ENCODE assay signal across 28 cellular contexts in genomic region chr17:72878975-72879660, GRCh38.
"Had no signal": no experiment of that assay in that cellular context is flagged by ENCODE, and none has a peak within 500 bp of the region (broad histone marks: within the 10 kb centered on the region; RNA-seq: fewer than 3 reads in every experiment).

No MANE protein-coding gene starts in this region.

- H3K27ac Mint-ChIP-seq: activated B cell treated with CpG ODN at 0.5 μM for 24 hours; activated CD4-positive, alpha-beta memory T cell treated with anti-CD3 and anti-CD28 coated beads for 36 hours; activated CD4-positive, alpha-beta T cell treated with anti-CD3 and anti-CD28 coated beads, Interleukin-2, amount 10 ng/mL, durations not matched to agents 7 days and 5 days; activated naive CD4-positive, alpha-beta T cell treated with anti-CD3 and anti-CD28 coated beads, Interleukin-2, amount 50 U/mL, for 72 hours; T-cell had no signal

- ATAC-seq: activated naive CD4-positive, alpha-beta T cell treated with anti-CD3 and anti-CD28 coated beads, Interleukin-2, amount 50 U/mL, for 72 hours; activated T-cell treated with anti-CD3 and anti-CD28 coated beads, Interleukin-2, amount 50 U/mL, for 4 hours; T-cell had no signal

- H3K27me3 ChIP-seq: Peyer's patch had no signal

- H3K4me3 Mint-ChIP-seq: activated B cell treated with CpG ODN at 0.5 μM for 24 hours; activated CD4-positive, alpha-beta memory T cell treated with anti-CD3 and anti-CD28 coated beads for 36 hours; activated CD4-positive, alpha-beta T cell treated with anti-CD3 and anti-CD28 coated beads, Interleukin-2, amount 10 ng/mL, durations not matched to agents 7 days and 5 days; activated T-cell treated with anti-CD3 and anti-CD28 coated beads, Interleukin-2, amount 50 U/mL, for 4 hours; T-cell had no signal

- DNase-seq: activated B cell treated with CpG ODN at 0.5 μM for 24 hours; activated CD4-positive, alpha-beta memory T cell treated with anti-CD3 and anti-CD28 coated beads for 36 hours; activated CD4-positive, alpha-beta T cell treated with anti-CD3 and anti-CD28 coated beads for 1 hour; activated CD4-positive, alpha-beta T cell treated with anti-CD3 and anti-CD28 coated beads, Interleukin-2, amount 10 ng/mL, durations not matched to agents 7 days and 5 days; activated CD8-positive, alpha-beta memory T cell treated with anti-CD3 and anti-CD28 coated beads for 24 hours; activated effector memory CD4-positive, alpha-beta T cell treated with anti-CD3 and anti-CD28 coated beads, Interleukin-2, amount 50 U/mL, for 16 hours; activated naive CD4-positive, alpha-beta T cell treated with Interleukin-2 at 50 U/mL for 16 hours; activated T-cell treated with anti-CD3 and anti-CD28 coated beads, Interleukin-2, amount 50 U/mL, for 4 hours; central memory CD4-positive, alpha-beta T cell; MV-4-11; NCI-H1092 treated with DMSO at 0.1 percent for 48 hours; NCI-H1417 treated with DMSO at 0.1 percent for 48 hours; NCI-H1694; NCI-H2029; NCI-H2107; NCI-H2171 treated with DMSO at 0.1 percent for 48 hours; NCI-H345; NCI-H510A treated with DMSO at 0.1 percent for 48 hours; NCI-H69; Peyer's patch; SIG-M5; T-cell; T-helper 2 cell; T1000 had no signal

- H3K27me3 Mint-ChIP-seq: activated B cell treated with CpG ODN at 0.5 μM for 24 hours; activated CD4-positive, alpha-beta memory T cell treated with anti-CD3 and anti-CD28 coated beads for 36 hours; activated CD4-positive, alpha-beta T cell treated with anti-CD3 and anti-CD28 coated beads, Interleukin-2, amount 10 ng/mL, durations not matched to agents 7 days and 5 days; T-cell had no signal

- FAIRE-seq: TTC549 had no signal

- H3K27ac ChIP-seq: KMS-11, SK-N-MC had no signal

- H3K4me1 Mint-ChIP-seq: activated B cell treated with CpG ODN at 0.5 μM for 24 hours; activated CD4-positive, alpha-beta T cell treated with anti-CD3 and anti-CD28 coated beads, Interleukin-2, amount 10 ng/mL, durations not matched to agents 7 days and 5 days; T-cell had no signal

- H3K4me3 ChIP-seq: Peyer's patch, SK-N-MC had no signal
